ENCODE assay signal across 2 cellular contexts in genomic region chr5:143056331-143056689, GRCh38.
A peak's percentile ranks its signal among the peaks of the same experiment; 100 is the strongest.
TF ChIP-seq lines count a peak whose summit lies in the region.

No MANE protein-coding gene starts in this region.

TF ChIP-seq in IMR-90, 13 proteins besides CTCF, POLR2A, EP300 and RAD21:
- TF ChIP-seq, protein P1, sequence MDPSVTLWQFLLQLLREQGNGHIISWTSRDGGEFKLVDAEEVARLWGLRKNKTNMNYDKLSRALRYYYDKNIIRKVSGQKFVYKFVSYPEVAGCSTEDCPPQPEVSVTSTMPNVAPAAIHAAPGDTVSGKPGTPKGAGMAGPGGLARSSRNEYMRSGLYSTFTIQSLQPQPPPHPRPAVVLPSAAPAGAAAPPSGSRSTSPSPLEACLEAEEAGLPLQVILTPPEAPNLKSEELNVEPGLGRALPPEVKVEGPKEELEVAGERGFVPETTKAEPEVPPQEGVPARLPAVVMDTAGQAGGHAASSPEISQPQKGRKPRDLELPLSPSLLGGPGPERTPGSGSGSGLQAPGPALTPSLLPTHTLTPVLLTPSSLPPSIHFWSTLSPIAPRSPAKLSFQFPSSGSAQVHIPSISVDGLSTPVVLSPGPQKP (IDR thresholded peaks at IDR 0.05; ENCODE audit: borderline replicate concordance, low read depth, low read length): no peak
- no peak for TF ChIP-seq FOS (IDR thresholded peaks at IDR 0.05; ENCODE audit: low read depth, low read length)
- TF ChIP-seq MAFK (IDR thresholded peaks at IDR 0.05; ENCODE audit: low read depth, low read length): no peak
- TF ChIP-seq SMC3 (IDR thresholded peaks at IDR 0.05; ENCODE audit: low read depth, low read length): no peak
- TF ChIP-seq CEBPB (IDR thresholded peaks at IDR 0.05; ENCODE audit: low read depth, low read length): no peak
- TF ChIP-seq MXI1 (IDR thresholded peaks at IDR 0.05; ENCODE audit: borderline replicate concordance, low read depth, low read length): no peak
- no peak for TF ChIP-seq RCOR1 (IDR thresholded peaks at IDR 0.05; ENCODE audit: insufficient replicate concordance, low read length)
TF ChIP-seq in IMR-90: peak in this region for 0.

TF ChIP-seq in GM12878, 131 proteins besides CTCF, POLR2A, EP300 and RAD21:
- TF ChIP-seq EED (IDR thresholded peaks at IDR 0.05; ENCODE audit: low read depth) (no peak), FOXM1 (IDR thresholded peaks at IDR 0.05; ENCODE audit: low read depth, low read length) (peak; percentile 60; the same call in 1 of the 2 replicates), RUNX3 (IDR thresholded peaks at IDR 0.05; ENCODE audit: low read length) (peak; percentile 11), TCF12 (IDR thresholded peaks at IDR 0.05; ENCODE audit: low read depth, low read length) (no peak), MLLT1 (IDR thresholded peaks at IDR 0.05) (peak; percentile 69; the same call in 1 of the 2 replicates), SKIL (IDR thresholded peaks at IDR 0.05; ENCODE audit: low read depth, poor library complexity, severe bottlenecking) (peak; percentile 18), MTA2 (IDR thresholded peaks at IDR 0.05; ENCODE audit: low read depth) (no peak), ATF2 (IDR thresholded peaks at IDR 0.05; ENCODE audit: low read length) (0 out of 2 replicates have a peak, but pooled peaks have one; percentile 3), SMARCA5 (IDR thresholded peaks at IDR 0.05) (peak; percentile 28; the same call in 1 of the 2 replicates), NFIC (IDR thresholded peaks at IDR 0.05; ENCODE audit: low read depth, low read length) (peak; percentile 60), BCL11A (IDR thresholded peaks at IDR 0.05; ENCODE audit: low read depth, low read length) (0 out of 2 replicates have a peak, but pooled peaks have one; percentile 27), HDAC6 (IDR thresholded peaks at IDR 0.05; ENCODE audit: unreplicated experiment) (peak; percentile 28), E2F4 (IDR thresholded peaks at IDR 0.05; ENCODE audit: low read depth, low read length) (no peak), ZNF384 (IDR thresholded peaks at IDR 0.05; ENCODE audit: borderline replicate concordance, low read depth, low read length) (0 out of 2 replicates have a peak, but pooled peaks have one; percentile 84), JUNB (IDR thresholded peaks at IDR 0.05) (peak; percentile 68), YY1 (IDR thresholded peaks at IDR 0.05; ENCODE audit: low read depth, low read length) (no peak), IKZF1 (conservative IDR thresholded peaks at IDR 0.05) (0 out of 2 replicates have a peak, but pooled peaks have one; percentile 27), SREBF2 (IDR thresholded peaks at IDR 0.05; ENCODE audit: low read length) (no peak)
- TF ChIP-seq, protein P2, sequence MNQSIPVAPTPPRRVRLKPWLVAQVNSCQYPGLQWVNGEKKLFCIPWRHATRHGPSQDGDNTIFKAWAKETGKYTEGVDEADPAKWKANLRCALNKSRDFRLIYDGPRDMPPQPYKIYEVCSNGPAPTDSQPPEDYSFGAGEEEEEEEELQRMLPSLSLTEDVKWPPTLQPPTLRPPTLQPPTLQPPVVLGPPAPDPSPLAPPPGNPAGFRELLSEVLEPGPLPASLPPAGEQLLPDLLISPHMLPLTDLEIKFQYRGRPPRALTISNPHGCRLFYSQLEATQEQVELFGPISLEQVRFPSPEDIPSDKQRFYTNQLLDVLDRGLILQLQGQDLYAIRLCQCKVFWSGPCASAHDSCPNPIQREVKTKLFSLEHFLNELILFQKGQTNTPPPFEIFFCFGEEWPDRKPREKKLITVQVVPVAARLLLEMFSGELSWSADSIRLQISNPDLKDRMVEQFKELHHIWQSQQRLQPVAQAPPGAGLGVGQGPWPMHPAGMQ (IDR thresholded peaks at IDR 0.05; ENCODE audit: borderline replicate concordance): no peak
